Comparison of ENCODE assay signal across 37 cellular contexts in the genomic region with DNA sequence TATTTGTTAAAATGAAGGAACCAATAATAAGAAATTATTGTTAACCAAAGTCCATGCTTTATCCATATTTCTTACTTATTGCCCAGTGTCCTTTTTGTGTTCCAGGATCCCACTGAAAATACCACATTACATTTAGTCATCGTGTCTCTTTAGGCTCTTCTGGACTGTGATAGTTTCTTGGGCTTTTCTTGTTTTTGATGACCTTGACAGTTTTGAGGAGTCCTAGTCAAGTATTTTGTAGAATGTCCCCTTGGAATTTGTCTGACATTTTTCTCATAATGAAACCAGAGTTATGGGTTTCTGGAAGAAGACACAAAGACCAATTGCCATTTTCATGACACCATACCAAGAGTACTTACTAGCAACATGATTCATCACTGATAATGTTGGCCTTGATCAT. TPM values are rescaled to one million over a fixed set of nuclear protein-coding genes. Genes with fewer than 3 reads are reported as not detected.
"Had no signal": no experiment of that assay in that cellular context is flagged by ENCODE, and none has a peak within 500 bp of the region (broad histone marks: within the 10 kb centered on the region; RNA-seq: fewer than 3 reads in every experiment).

No MANE protein-coding gene starts in this region.

- DNase-seq: Kasumi-1, MG63, MM.1S, MV-4-11, NCI-H1048, NCI-H1092, NCI-H1092 treated with DMSO at 0.1 percent for 48 hours, NCI-H1105, NCI-H1105 treated with DMSO at 0.1 percent for 48 hours, NCI-H1417, NCI-H1417 treated with DMSO at 0.1 percent for 48 hours, NCI-H1436, NCI-H1436 treated with DMSO at 0.1 percent for 48 hours, NCI-H146, NCI-H1694, NCI-H1694 treated with DMSO at 0.1 percent for 48 hours, NCI-H187, NCI-H187 treated with DMSO at 0.1 percent for 48 hours, NCI-H1930, NCI-H2029, NCI-H2029 treated with DMSO at 0.1 percent for 48 hours, NCI-H2081, NCI-H2081 treated with DMSO at 0.1 percent for 48 hours, NCI-H2107, NCI-H2171, NCI-H2171 treated with DMSO at 0.1 percent for 48 hours, NCI-H2227 treated with DMSO at 0.1 percent for 48 hours, NCI-H226, NCI-H345, NCI-H446, NCI-H446 treated with DMSO at 0.1 percent for 48 hours, NCI-H510A, NCI-H510A treated with DMSO at 0.1 percent for 48 hours, NCI-H524, NCI-H524 treated with DMSO at 0.1 percent for 48 hours had no signal

- H3K4me3 ChIP-seq: MG63 had no signal

- H3K27me3 ChIP-seq: MG63 had no signal

- H3K9me3 ChIP-seq: MG63 had no signal

- H3K36me3 ChIP-seq: MG63 had no signal

RNA-seq across cellular contexts. Expression of a gene that starts 38.9 kb away (rescaled TPM):
- total RNA-seq: MCF 10A, NCI-H460 had no signal
